21 cellular contexts compared by ENCODE assay signal in the genomic region with DNA sequence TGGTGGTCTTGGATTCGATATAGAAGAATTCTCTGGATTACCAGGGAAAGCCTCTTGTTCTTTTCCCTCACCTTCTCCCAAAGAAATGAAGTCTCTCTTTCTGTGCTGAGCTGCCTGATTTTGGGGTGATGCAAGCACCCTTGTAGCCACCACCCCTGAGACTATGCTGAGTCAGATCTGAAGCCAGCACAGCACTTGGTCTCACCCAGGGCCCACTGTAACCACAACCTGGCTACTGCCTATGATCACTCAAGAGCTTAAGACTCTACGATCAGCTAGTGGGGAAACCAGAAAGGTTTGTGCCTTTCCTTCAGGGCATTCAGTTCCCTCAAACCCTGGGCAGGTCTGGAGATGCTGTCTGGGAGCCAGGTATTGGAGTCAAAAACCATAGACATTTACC.
DNase-seq lines count a peak whose midpoint lies in the region; ATAC-seq, FAIRE-seq and TF ChIP-seq lines count a peak whose summit lies in the region.
"Had no signal": no experiment of that assay in that cellular context is flagged by ENCODE, and none has a peak within 500 bp of the region (broad histone marks: within the 10 kb centered on the region; RNA-seq: fewer than 3 reads in every experiment).

No MANE protein-coding gene starts in this region.

- H3K36me3 Mint-ChIP-seq in astrocyte (ENCODE audit: low read depth, unreplicated experiment) (no peaks in the 10 kb centered on the region), H9 (ENCODE audit: insufficient read depth in 1 of 3, low read depth in 3 of 3) (peaks cover 11 to 23% (median 12%) of the 10 kb centered on the region in 3 experiments)
- H3K36me3 Mint-ChIP-seq: CD4-positive, CD25-positive, alpha-beta regulatory T cell; CD8-positive, alpha-beta T cell had no signal

- no peaks in the 10 kb centered on the region for H3K79me1 ChIP-seq in H9 (ENCODE audit: insufficient read depth, low read depth, low read length, poor library complexity, severe bottlenecking)

- no peak overlapping the region for H3K14ac ChIP-seq in H9 (ENCODE audit: insufficient read depth, low read length)

- H3K4ac ChIP-seq in H9 (ENCODE audit: low read depth, low read length) = no peak overlapping the region

- H2BK12ac ChIP-seq in H9 (ENCODE audit: insufficient read length, low read depth, low read length) = no peak overlapping the region

- H3K56ac ChIP-seq in H9 (ENCODE audit: insufficient read length, low read depth, low read length) = no peak overlapping the region

- no peak overlapping the region for H4K8ac ChIP-seq in H9 (replicated peaks; ENCODE audit: insufficient read length, low read depth, low read length)

- no CpG with 5 or more reads among the region's 2 CpGs for WGBS in H9 (ENCODE audit: extremely low coverage, insufficient read length, low lambda C conversion rate)

- no peak overlapping the region for H3K4me3 ChIP-seq in astrocyte (ENCODE audit: insufficient read depth, low read depth, low read length)
- H3K4me3 ChIP-seq in epithelial cell of esophagus (ENCODE audit: low read length) = no peak overlapping the region
- H3K4me3 ChIP-seq: BLaER1, GM23338 had no signal

- no peak overlapping the region for H2AK5ac ChIP-seq in H9 (ENCODE audit: insufficient read length, low read length)

- no peak overlapping the region for H3K4me2 ChIP-seq in astrocyte (ENCODE audit: low read length)
- no peak overlapping the region for H3K4me2 ChIP-seq in H9 (ENCODE audit: insufficient read depth, insufficient read length, low read length)
- H3K4me2 ChIP-seq: BLaER1, GM23338 had no signal

- H3K4me1 ChIP-seq in astrocyte (ENCODE audit: insufficient read depth, low read length) (no peaks in the 10 kb centered on the region), foreskin keratinocyte (no peaks in the 10 kb centered on the region), H9 (ENCODE audit: insufficient read depth, low read length) (no peaks in the 10 kb centered on the region)
- H3K4me1 ChIP-seq: BLaER1, Caco-2 had no signal

- H4K20me1 ChIP-seq in astrocyte (ENCODE audit: insufficient read depth, low read length) (no peaks in the 10 kb centered on the region), H9 (ENCODE audit: control insufficient read depth, insufficient read depth, insufficient read length) (no peaks in the 10 kb centered on the region)
- H4K20me1 ChIP-seq: BLaER1 had no signal

- no peak overlapping the region for H3K27ac ChIP-seq in astrocyte (ENCODE audit: low read depth, low read length)
- no peak overlapping the region for H3K27ac ChIP-seq in foreskin keratinocyte
- H3K27ac ChIP-seq in H9 (ENCODE audit: insufficient read length, low read depth, low read length) = no peak overlapping the region
- H3K27ac ChIP-seq: BLaER1, C4-2B had no signal

- H4K5ac ChIP-seq in H9 (ENCODE audit: insufficient read length, low read depth, low read length) = no peak overlapping the region

- no peak overlapping the region for H2BK15ac ChIP-seq in H9 (ENCODE audit: low read depth, low read length)

- H2BK120ac ChIP-seq in H9 (ENCODE audit: low read depth, low read length, poor library complexity, severe bottlenecking) = no peak overlapping the region

- H3K4me3 Mint-ChIP-seq in astrocyte (ENCODE audit: unreplicated experiment) = no peak overlapping the region
- no peak overlapping the region for H3K4me3 Mint-ChIP-seq in H9
- H3K4me3 Mint-ChIP-seq: B cell; CD4-positive, CD25-positive, alpha-beta regulatory T cell; CD8-positive, alpha-beta T cell; GM23338 had no signal

- no peak overlapping the region for H3K18ac ChIP-seq in H9 (ENCODE audit: insufficient read length, low read depth, low read length)

- H3K27ac Mint-ChIP-seq in astrocyte (ENCODE audit: unreplicated experiment) = no peak overlapping the region
- H3K27ac Mint-ChIP-seq in H9 = no peak overlapping the region
- H3K27ac Mint-ChIP-seq: B cell; CD4-positive, CD25-positive, alpha-beta regulatory T cell; CD8-positive, alpha-beta T cell; GM23338 had no signal

- H3K36me3 ChIP-seq in astrocyte (ENCODE audit: insufficient read depth, low read length) = no peaks in the 10 kb centered on the region
- H3K36me3 ChIP-seq: BLaER1 had no signal

- H2BK20ac ChIP-seq in H9 (ENCODE audit: low read depth, low read length, poor library complexity, severe bottlenecking) = no peak overlapping the region

- H2AFZ ChIP-seq in astrocyte (ENCODE audit: low read depth, low read length) (no peak overlapping the region), H9 (ENCODE audit: low read length) (no peak overlapping the region)
- H2AFZ ChIP-seq: GM23338 had no signal

- H3K23me2 ChIP-seq in H9 (ENCODE audit: insufficient read length, low read depth, low read length, poor library complexity, severe bottlenecking) = no peaks in the 10 kb centered on the region

- no peak overlapping the region for H2BK5ac ChIP-seq in H9 (ENCODE audit: insufficient read length, low read length)

- no peaks in the 10 kb centered on the region for H3K4me1 Mint-ChIP-seq in astrocyte (ENCODE audit: low read depth, unreplicated experiment)
- H3K4me1 Mint-ChIP-seq in H9 = peaks cover 4 to 9% of the 10 kb centered on the region in 2 experiments; a peak in 3 of 4 replicates
- H3K4me1 Mint-ChIP-seq: B cell; CD4-positive, CD25-positive, alpha-beta regulatory T cell; GM23338 had no signal

- no peak overlapping the region for H3K23ac ChIP-seq in H9 (ENCODE audit: insufficient read length, low read depth, low read length)

- no peak overlapping the region for H3T11ph ChIP-seq in H9 (ENCODE audit: low read length)

- H3K27me3 ChIP-seq in astrocyte (ENCODE audit: insufficient read depth, low read length) (no peaks in the 10 kb centered on the region), foreskin keratinocyte (no peaks in the 10 kb centered on the region), H9 (ENCODE audit: insufficient read depth, low read length) (no peaks in the 10 kb centered on the region)
- H3K27me3 ChIP-seq: BLaER1 had no signal

- no peak overlapping the region for H3K9ac ChIP-seq in astrocyte (ENCODE audit: low read length)
- no peak overlapping the region for H3K9ac ChIP-seq in H9 (ENCODE audit: extremely low read depth, insufficient read length, low read length)
- H3K9ac ChIP-seq: BLaER1 had no signal

- H3K9me3 ChIP-seq in astrocyte (ENCODE audit: insufficient read depth, low read depth, low read length) = no peaks in the 10 kb centered on the region
- no peaks in the 10 kb centered on the region for H3K9me3 ChIP-seq in H9 (ENCODE audit: control insufficient read depth, low read depth, low read length)
- H3K9me3 ChIP-seq: Caco-2 had no signal

- ATAC-seq in foreskin keratinocyte = peak; percentile 54
- ATAC-seq: CD8-positive, alpha-beta T cell; GM23338; HCT116 had no signal

- TF ChIP-seq CTCF in astrocyte (IDR thresholded peaks at IDR 0.05; ENCODE audit: insufficient read depth, low read depth, low read length) = no peak
- TF ChIP-seq CTCF in epithelial cell of esophagus (IDR thresholded peaks at IDR 0.05; ENCODE audit: insufficient read depth, low read depth, low read length, missing control alignments) = no peak
- TF ChIP-seq CTCF in foreskin keratinocyte (conservative IDR thresholded peaks at IDR 0.05) = no peak
- TF ChIP-seq CTCF in H9 (conservative IDR thresholded peaks at IDR 0.05) = no peak

- H3K9me3 Mint-ChIP-seq in astrocyte (ENCODE audit: unreplicated experiment) (no peaks in the 10 kb centered on the region), H9 (peaks cover 15 to 21% of the 10 kb centered on the region in 2 experiments; a peak in 4 of 5 replicates)

- H4K91ac ChIP-seq in H9 (ENCODE audit: insufficient read length, low read depth, low read length) = no peak overlapping the region

- no peaks in the 10 kb centered on the region for H3K79me2 ChIP-seq in astrocyte (ENCODE audit: insufficient read depth, low read length)
- H3K79me2 ChIP-seq in H9 (ENCODE audit: insufficient read depth, low read length) = no peaks in the 10 kb centered on the region

- peak; percentile 37 for DNase-seq in HCEC 1CT
- DNase-seq in astrocyte (ENCODE audit: low read depth) = peak; percentile 12
- DNase-seq in epithelial cell of esophagus (ENCODE audit: low read depth) = peak; percentile 27
- peak in 1 of 2 donors; percentile 24 for DNase-seq in foreskin keratinocyte
- no peak for DNase-seq in stimulated activated CD4-positive, alpha-beta T cell treated with anti-CD3 and anti-CD28 coated beads, Interleukin-4, amount 100 ng/mL, for 1 hour
- no peak for DNase-seq in occipital lobe (lab: John Stamatoyannopoulos, UW)
- DNase-seq in H9 = no peak
- DNase-seq in NCI-H446 treated with DMSO at 0.1 percent for 48 hours (lab: John Stamatoyannopoulos, UW) = no peak
- DNase-seq: Caco-2; CD4-positive, CD25-positive, alpha-beta regulatory T cell; CD8-positive, alpha-beta T cell; DMS153; DND-41 had no signal

- no peak for FAIRE-seq in astrocyte (lab: Jason Lieb, UNC)
- FAIRE-seq: G401.6, GM12892, H54 had no signal

- H3K27me3 Mint-ChIP-seq in astrocyte (ENCODE audit: low read depth, unreplicated experiment) (no peaks in the 10 kb centered on the region), H9 (ENCODE audit: low read depth) (no peaks in the 10 kb centered on the region)
- H3K27me3 Mint-ChIP-seq: B cell; CD4-positive, CD25-positive, alpha-beta regulatory T cell had no signal

Comparison
In these comparisons a context has a peak if more than half of its experiments do, and no peak if none do; other contexts are left out.
1. DNase-seq: peak in HCEC 1CT (single experiment), astrocyte (single experiment) and epithelial cell of esophagus (single experiment); none in stimulated activated CD4-positive, alpha-beta T cell treated with anti-CD3 and anti-CD28 coated beads, Interleukin-4, amount 100 ng/mL, for 1 hour (single experiment), occipital lobe (single experiment), H9 (single experiment) and NCI-H446 treated with DMSO at 0.1 percent for 48 hours (single experiment).